ENCODE assay signal across 2 cellular contexts in the genomic region with DNA sequence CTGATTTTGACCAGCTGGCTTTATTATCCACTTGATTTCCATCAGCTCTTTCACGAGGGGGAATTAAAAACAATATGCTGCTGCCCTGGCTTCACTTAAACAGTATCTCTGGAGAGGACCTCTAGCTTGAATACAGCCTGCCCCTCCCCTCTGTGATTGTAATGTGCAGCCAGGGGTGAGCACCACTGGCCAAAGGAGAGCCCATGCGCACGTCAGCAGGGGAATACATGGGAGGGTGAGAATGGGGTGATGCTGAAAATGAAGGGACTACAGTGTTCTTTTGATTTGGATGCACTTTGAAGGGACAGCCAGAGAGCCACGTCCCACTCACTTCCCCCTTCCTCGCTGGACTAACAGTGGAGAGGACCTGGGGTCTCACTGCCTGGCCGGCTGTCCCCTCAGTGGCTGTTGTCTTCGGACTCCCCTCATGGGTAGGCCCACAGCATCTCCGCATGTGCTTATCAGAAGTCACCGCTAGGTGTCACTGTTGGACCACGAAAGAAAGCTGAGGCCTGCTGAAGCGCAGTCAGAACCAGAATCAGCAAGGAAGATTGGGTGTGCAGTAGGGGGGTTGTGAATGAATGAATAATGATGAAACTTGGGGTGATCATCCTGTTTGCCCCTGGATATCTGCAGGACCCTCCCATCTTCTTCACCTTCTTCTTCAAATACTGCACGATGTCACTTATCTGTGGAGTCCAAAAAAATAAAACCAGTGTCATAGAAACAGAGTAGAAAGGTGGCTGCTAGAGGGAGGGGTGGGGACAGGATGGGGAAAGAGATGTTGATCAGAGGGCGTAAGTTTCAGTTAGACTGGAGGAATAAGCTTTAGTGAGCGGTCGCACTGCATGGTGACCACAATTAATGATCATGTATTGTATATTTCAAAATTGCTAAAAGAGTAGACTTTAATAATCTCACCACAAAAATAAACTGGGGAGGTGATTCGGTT.
TF ChIP-seq lines count a peak whose summit lies in the region.

No MANE protein-coding gene starts in this region.

TF ChIP-seq in HEK293, 187 proteins besides CTCF, POLR2A, EP300 and RAD21 (continued from another document):
- TF ChIP-seq, protein P1, sequence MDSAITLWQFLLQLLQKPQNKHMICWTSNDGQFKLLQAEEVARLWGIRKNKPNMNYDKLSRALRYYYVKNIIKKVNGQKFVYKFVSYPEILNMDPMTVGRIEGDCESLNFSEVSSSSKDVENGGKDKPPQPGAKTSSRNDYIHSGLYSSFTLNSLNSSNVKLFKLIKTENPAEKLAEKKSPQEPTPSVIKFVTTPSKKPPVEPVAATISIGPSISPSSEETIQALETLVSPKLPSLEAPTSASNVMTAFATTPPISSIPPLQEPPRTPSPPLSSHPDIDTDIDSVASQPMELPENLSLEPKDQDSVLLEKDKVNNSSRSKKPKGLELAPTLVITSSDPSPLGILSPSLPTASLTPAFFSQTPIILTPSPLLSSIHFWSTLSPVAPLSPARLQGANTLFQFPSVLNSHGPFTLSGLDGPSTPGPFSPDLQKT (IDR thresholded peaks at IDR 0.05; ENCODE audit: borderline replicate concordance, low read depth, low read length): no peak
- TF ChIP-seq ZBTB1 (tag by site-specific recombination; IDR thresholded peaks at IDR 0.05) (no peak), ZNF654 (tag by site-specific recombination; IDR thresholded peaks at IDR 0.05; ENCODE audit: low read depth) (peak; percentile 59), GLIS1 (tag by site-specific recombination; IDR thresholded peaks at IDR 0.05) (no peak), GLIS2 (tag by site-specific recombination; IDR thresholded peaks at IDR 0.05) (no peak), PRDM10 (tag by site-specific recombination; IDR thresholded peaks at IDR 0.05) (peak; percentile 97)

TF ChIP-seq in GM12878, 131 proteins besides CTCF, POLR2A, EP300 and RAD21 (continued from another document and continues in another):
- TF ChIP-seq ATF3 (IDR thresholded peaks at IDR 0.05; ENCODE audit: borderline replicate concordance, extremely low read depth, low read depth, low read length) (no peak), IKZF1 (conservative IDR thresholded peaks at IDR 0.05) (no peak), PAX8 (IDR thresholded peaks at IDR 0.05) (no peak), GABPA (IDR thresholded peaks at IDR 0.05; ENCODE audit: low read depth) (no peak), TCF7 (IDR thresholded peaks at IDR 0.05; ENCODE audit: borderline replicate concordance) (no peak), NFIC (IDR thresholded peaks at IDR 0.05; ENCODE audit: low read depth, low read length) (no peak), TARDBP (IDR thresholded peaks at IDR 0.05; ENCODE audit: borderline replicate concordance) (no peak), TBL1XR1 (IDR thresholded peaks at IDR 0.05; ENCODE audit: low read depth, low read length) (no peak), CBX3 (IDR thresholded peaks at IDR 0.05; ENCODE audit: borderline replicate concordance, low read depth) (no peak), NR2F1 (conservative IDR thresholded peaks at IDR 0.05) (no peak), ATF7 (IDR thresholded peaks at IDR 0.05; ENCODE audit: low read depth) (no peak), NBN (IDR thresholded peaks at IDR 0.05) (no peak), NR2C2 (IDR thresholded peaks at IDR 0.05; ENCODE audit: borderline replicate concordance, control insufficient read depth, insufficient read length, low read depth) (no peak), YBX1 (IDR thresholded peaks at IDR 0.05) (no peak), CUX1 (IDR thresholded peaks at IDR 0.05; ENCODE audit: insufficient replicate concordance, low read depth, low read length) (no peak), RCOR1 (conservative IDR thresholded peaks at IDR 0.05; ENCODE audit: low read depth, low read length) (no peak), CREB1 (IDR thresholded peaks at IDR 0.05; ENCODE audit: low read depth) (no peak), MTA3 (IDR thresholded peaks at IDR 0.05; ENCODE audit: borderline replicate concordance, low read length) (no peak), SMC3 (IDR thresholded peaks at IDR 0.05; ENCODE audit: borderline replicate concordance, low read length) (peak; percentile 75), BCL11A (IDR thresholded peaks at IDR 0.05; ENCODE audit: low read depth, low read length) (no peak), JUNB (IDR thresholded peaks at IDR 0.05) (peak; percentile 25; the same call in 1 of the 2 replicates), SIN3A (IDR thresholded peaks at IDR 0.05; ENCODE audit: low read depth, low read length) (no peak), IRF4 (IDR thresholded peaks at IDR 0.05; ENCODE audit: low read depth, low read length) (peak; percentile 75), CHD2 (IDR thresholded peaks at IDR 0.05; ENCODE audit: borderline replicate concordance, low read depth, low read length) (0 out of 2 replicates have a peak, but pooled peaks have one; percentile 26), RELB (IDR thresholded peaks at IDR 0.05; ENCODE audit: low read depth) (no peak), SREBF2 (IDR thresholded peaks at IDR 0.05; ENCODE audit: low read length) (peak; percentile 14; the same call in 1 of the 2 replicates), RUNX3 (IDR thresholded peaks at IDR 0.05; ENCODE audit: low read length) (0 out of 2 replicates have a peak, but pooled peaks have one; percentile 5), SP1 (IDR thresholded peaks at IDR 0.05; ENCODE audit: low read depth, low read length) (no peak), HDAC6 (IDR thresholded peaks at IDR 0.05; ENCODE audit: unreplicated experiment) (no peak), MYB (IDR thresholded peaks at IDR 0.05; ENCODE audit: borderline replicate concordance, low read depth, low read length) (no peak), CBFB (IDR thresholded peaks at IDR 0.05; ENCODE audit: low read depth) (no peak), EED (IDR thresholded peaks at IDR 0.05; ENCODE audit: low read depth) (no peak), ZSCAN29 (IDR thresholded peaks at IDR 0.05) (no peak), SUZ12 (IDR thresholded peaks at IDR 0.05; ENCODE audit: unreplicated experiment) (no peak), ETV6 (conservative IDR thresholded peaks at IDR 0.05 in 1 of 2, IDR thresholded peaks at IDR 0.05 in 1 of 2; ENCODE audit: borderline replicate concordance in 1 of 2, low read depth in 1 of 2) (no peak), SREBF1 (IDR thresholded peaks at IDR 0.05; ENCODE audit: low read length) (no peak)
- TF ChIP-seq, protein P2, sequence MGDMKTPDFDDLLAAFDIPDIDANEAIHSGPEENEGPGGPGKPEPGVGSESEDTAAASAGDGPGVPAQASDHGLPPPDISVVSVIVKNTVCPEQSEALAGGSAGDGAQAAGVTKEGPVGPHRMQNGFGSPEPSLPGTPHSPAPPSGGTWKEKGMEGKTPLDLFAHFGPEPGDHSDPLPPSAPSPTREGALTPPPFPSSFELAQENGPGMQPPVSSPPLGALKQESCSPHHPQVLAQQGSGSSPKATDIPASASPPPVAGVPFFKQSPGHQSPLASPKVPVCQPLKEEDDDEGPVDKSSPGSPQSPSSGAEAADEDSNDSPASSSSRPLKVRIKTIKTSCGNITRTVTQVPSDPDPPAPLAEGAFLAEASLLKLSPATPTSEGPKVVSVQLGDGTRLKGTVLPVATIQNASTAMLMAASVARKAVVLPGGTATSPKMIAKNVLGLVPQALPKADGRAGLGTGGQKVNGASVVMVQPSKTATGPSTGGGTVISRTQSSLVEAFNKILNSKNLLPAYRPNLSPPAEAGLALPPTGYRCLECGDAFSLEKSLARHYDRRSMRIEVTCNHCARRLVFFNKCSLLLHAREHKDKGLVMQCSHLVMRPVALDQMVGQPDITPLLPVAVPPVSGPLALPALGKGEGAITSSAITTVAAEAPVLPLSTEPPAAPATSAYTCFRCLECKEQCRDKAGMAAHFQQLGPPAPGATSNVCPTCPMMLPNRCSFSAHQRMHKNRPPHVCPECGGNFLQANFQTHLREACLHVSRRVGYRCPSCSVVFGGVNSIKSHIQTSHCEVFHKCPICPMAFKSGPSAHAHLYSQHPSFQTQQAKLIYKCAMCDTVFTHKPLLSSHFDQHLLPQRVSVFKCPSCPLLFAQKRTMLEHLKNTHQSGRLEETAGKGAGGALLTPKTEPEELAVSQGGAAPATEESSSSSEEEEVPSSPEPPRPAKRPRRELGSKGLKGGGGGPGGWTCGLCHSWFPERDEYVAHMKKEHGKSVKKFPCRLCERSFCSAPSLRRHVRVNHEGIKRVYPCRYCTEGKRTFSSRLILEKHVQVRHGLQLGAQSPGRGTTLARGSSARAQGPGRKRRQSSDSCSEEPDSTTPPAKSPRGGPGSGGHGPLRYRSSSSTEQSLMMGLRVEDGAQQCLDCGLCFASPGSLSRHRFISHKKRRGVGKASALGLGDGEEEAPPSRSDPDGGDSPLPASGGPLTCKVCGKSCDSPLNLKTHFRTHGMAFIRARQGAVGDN (IDR thresholded peaks at IDR 0.05): no peak
- TF ChIP-seq, protein P3, sequence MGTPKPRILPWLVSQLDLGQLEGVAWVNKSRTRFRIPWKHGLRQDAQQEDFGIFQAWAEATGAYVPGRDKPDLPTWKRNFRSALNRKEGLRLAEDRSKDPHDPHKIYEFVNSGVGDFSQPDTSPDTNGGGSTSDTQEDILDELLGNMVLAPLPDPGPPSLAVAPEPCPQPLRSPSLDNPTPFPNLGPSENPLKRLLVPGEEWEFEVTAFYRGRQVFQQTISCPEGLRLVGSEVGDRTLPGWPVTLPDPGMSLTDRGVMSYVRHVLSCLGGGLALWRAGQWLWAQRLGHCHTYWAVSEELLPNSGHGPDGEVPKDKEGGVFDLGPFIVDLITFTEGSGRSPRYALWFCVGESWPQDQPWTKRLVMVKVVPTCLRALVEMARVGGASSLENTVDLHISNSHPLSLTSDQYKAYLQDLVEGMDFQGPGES (IDR thresholded peaks at IDR 0.05): no peak
- TF ChIP-seq, protein P4, sequence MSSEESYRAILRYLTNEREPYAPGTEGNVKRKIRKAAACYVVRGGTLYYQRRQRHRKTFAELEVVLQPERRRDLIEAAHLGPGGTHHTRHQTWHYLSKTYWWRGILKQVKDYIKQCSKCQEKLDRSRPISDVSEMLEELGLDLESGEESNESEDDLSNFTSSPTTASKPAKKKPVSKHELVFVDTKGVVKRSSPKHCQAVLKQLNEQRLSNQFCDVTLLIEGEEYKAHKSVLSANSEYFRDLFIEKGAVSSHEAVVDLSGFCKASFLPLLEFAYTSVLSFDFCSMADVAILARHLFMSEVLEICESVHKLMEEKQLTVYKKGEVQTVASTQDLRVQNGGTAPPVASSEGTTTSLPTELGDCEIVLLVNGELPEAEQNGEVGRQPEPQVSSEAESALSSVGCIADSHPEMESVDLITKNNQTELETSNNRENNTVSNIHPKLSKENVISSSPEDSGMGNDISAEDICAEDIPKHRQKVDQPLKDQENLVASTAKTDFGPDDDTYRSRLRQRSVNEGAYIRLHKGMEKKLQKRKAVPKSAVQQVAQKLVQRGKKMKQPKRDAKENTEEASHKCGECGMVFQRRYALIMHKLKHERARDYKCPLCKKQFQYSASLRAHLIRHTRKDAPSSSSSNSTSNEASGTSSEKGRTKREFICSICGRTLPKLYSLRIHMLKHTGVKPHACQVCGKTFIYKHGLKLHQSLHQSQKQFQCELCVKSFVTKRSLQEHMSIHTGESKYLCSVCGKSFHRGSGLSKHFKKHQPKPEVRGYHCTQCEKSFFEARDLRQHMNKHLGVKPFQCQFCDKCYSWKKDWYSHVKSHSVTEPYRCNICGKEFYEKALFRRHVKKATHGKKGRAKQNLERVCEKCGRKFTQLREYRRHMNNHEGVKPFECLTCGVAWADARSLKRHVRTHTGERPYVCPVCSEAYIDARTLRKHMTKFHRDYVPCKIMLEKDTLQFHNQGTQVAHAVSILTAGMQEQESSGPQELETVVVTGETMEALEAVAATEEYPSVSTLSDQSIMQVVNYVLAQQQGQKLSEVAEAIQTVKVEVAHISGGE (CRISPR knock-in tag; IDR thresholded peaks at IDR 0.05): no peak
